13 cellular contexts compared by ENCODE assay signal in the genomic region with DNA sequence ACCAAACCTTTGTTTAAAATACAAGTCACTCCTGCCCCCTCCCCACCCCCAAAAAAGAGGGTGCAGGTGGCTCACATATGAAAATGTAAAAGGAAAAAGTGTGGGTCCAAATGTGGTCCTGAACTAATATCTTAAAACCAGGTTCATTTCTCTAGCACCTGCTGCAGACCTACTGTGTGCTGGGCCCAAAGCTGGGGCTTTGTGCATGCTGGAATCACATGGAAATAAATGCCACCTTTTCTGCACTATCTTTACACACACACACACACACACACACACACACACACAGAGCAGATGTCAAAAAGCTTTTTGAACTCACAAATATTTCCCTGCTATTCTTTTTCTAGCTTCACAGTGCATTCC. TPM values are rescaled to one million over a fixed set of nuclear protein-coding genes. Genes with fewer than 3 reads are reported as not detected.
A peak's percentile ranks its signal among the peaks of the same experiment; 100 is the strongest.
DNase-seq lines count a peak whose midpoint lies in the region; ATAC-seq and TF ChIP-seq lines count a peak whose summit lies in the region.
"Had no signal": no experiment of that assay in that cellular context is flagged by ENCODE, and none has a peak within 500 bp of the region (broad histone marks: within the 10 kb centered on the region; RNA-seq: fewer than 3 reads in every experiment).

No MANE protein-coding gene starts in this region.

- H3K36me3 Mint-ChIP-seq in Calu3 (ENCODE audit: insufficient read depth, unreplicated experiment) (peaks cover 26% of the 10 kb centered on the region), immature natural killer cell (peaks cover 0 to 5% (median 0%) of the 10 kb centered on the region in 3 donors)
- peaks cover 4% of the 10 kb centered on the region for H3K36me3 Mint-ChIP-seq in activated T-helper 2 cell treated with anti-CD3 and anti-CD28 coated beads, Interferon-gamma antibody, Interleukin-2, Interleukin-4, amounts not matched to agents 10 μg/mL and 5 μg/mL and 100 μg/mL, durations not matched to agents 14 hours and 24 hours and 36 hours (ENCODE audit: low read depth)
- H3K36me3 Mint-ChIP-seq: IgD-negative memory B cell had no signal

- H3K27ac Mint-ChIP-seq in Calu3 (ENCODE audit: unreplicated experiment) (no peak overlapping the region), immature natural killer cell (peak overlapping the region; percentile 23 to 95 (median 78))
- peak overlapping the region; percentile 96 for H3K27ac Mint-ChIP-seq in activated T-helper 2 cell treated with anti-CD3 and anti-CD28 coated beads, Interferon-gamma antibody, Interleukin-2, Interleukin-4, amounts not matched to agents 10 μg/mL and 5 μg/mL and 100 μg/mL, durations not matched to agents 14 hours and 24 hours and 36 hours

- no peaks in the 10 kb centered on the region for H3K9me3 Mint-ChIP-seq in Calu3 (ENCODE audit: low read depth, unreplicated experiment)
- H3K9me3 Mint-ChIP-seq in activated T-helper 2 cell treated with anti-CD3 and anti-CD28 coated beads, Interferon-gamma antibody, Interleukin-2, Interleukin-4, amounts not matched to agents 10 μg/mL and 5 μg/mL and 100 μg/mL, durations not matched to agents 14 hours and 24 hours and 36 hours = no peaks in the 10 kb centered on the region
- no peaks in the 10 kb centered on the region for H3K9me3 Mint-ChIP-seq in immature natural killer cell
- H3K9me3 Mint-ChIP-seq: IgD-negative memory B cell had no signal

- no peaks in the 10 kb centered on the region for H3K9me3 ChIP-seq in BLaER1 treated with 17β-estradiol and CSF1 and Interleukin-3, amounts not matched to agents 10 nM and 100 nM (replicated peaks in 1 of 11)
- H3K9me3 ChIP-seq in esophagus squamous epithelium (no peaks in the 10 kb centered on the region), transverse colon (no peaks in the 10 kb centered on the region)
- H3K9me3 ChIP-seq: prostate gland, tibial artery had no signal

- TF ChIP-seq POLR2A in esophagus squamous epithelium (IDR thresholded peaks at IDR 0.05) = no peak
- no peak for TF ChIP-seq POLR2A in transverse colon (IDR thresholded peaks at IDR 0.05)

- no peak overlapping the region for H3K27ac ChIP-seq in BLaER1 treated with 17β-estradiol and CSF1 and Interleukin-3, amounts not matched to agents 10 nM and 100 nM
- H3K27ac ChIP-seq in esophagus squamous epithelium = no peak overlapping the region
- H3K27ac ChIP-seq in transverse colon = no peak overlapping the region
- H3K27ac ChIP-seq: epithelial cell of prostate, prostate gland, tibial artery had no signal

- H3K4me1 Mint-ChIP-seq in Calu3 (ENCODE audit: low read depth, unreplicated experiment) (peaks cover 12% of the 10 kb centered on the region), immature natural killer cell (peaks cover 50 to 78% of the 10 kb centered on the region in 2 donors)
- peaks cover 28% of the 10 kb centered on the region for H3K4me1 Mint-ChIP-seq in activated T-helper 2 cell treated with anti-CD3 and anti-CD28 coated beads, Interferon-gamma antibody, Interleukin-2, Interleukin-4, amounts not matched to agents 10 μg/mL and 5 μg/mL and 100 μg/mL, durations not matched to agents 14 hours and 24 hours and 36 hours (ENCODE audit: low read depth)

- in situ Hi-C loops in transverse colon (cut with MboI; ENCODE audit: low pct_ligation_motif_present in 1 of 4, low pct_unique_long_range_greater_than_20kb in 1 of 4, low sequenced_read_pairs in 3 of 4) = no loop called here

- H3K36me3 ChIP-seq in BLaER1 treated with 17β-estradiol and CSF1 and Interleukin-3, amounts not matched to agents 10 nM and 100 nM = no peaks in the 10 kb centered on the region
- no peaks in the 10 kb centered on the region for H3K36me3 ChIP-seq in esophagus squamous epithelium
- H3K36me3 ChIP-seq in transverse colon = no peaks in the 10 kb centered on the region
- H3K36me3 ChIP-seq: prostate gland, tibial artery had no signal

- H3K4me2 ChIP-seq in BLaER1 treated with 17β-estradiol and CSF1 and Interleukin-3, amounts not matched to agents 10 nM and 100 nM = peak overlapping the region in 7 of 11 experiments; percentile 85 to 97 (median 95); a peak in 8 of 22 replicates

- H3K27me3 Mint-ChIP-seq in Calu3 (ENCODE audit: unreplicated experiment) (peaks cover 82% of the 10 kb centered on the region), immature natural killer cell (ENCODE audit: low read depth in 3 of 3) (peaks cover 10 to 21% (median 16%) of the 10 kb centered on the region in 3 donors)
- peaks cover 22% of the 10 kb centered on the region for H3K27me3 Mint-ChIP-seq in activated T-helper 2 cell treated with anti-CD3 and anti-CD28 coated beads, Interferon-gamma antibody, Interleukin-2, Interleukin-4, amounts not matched to agents 10 μg/mL and 5 μg/mL and 100 μg/mL, durations not matched to agents 14 hours and 24 hours and 36 hours (ENCODE audit: low read depth)

- no peak for DNase-seq in Calu3
- no peak for DNase-seq in activated T-helper 2 cell treated with anti-CD3 and anti-CD28 coated beads, Interferon-gamma antibody, Interleukin-2, Interleukin-4, amounts not matched to agents 10 μg/mL and 5 μg/mL and 100 μg/mL, durations not matched to agents 14 hours and 24 hours and 36 hours (ENCODE audit: low spot score)
- DNase-seq in immature natural killer cell = no peak
- no peak for DNase-seq in cortex of kidney (lab: John Stamatoyannopoulos, UW)
- DNase-seq in esophagus squamous epithelium (lab: John Stamatoyannopoulos, UW) = no peak
- no peak for DNase-seq in transverse colon
- DNase-seq: cerebellar nuclear complex had no signal

- H3K4me3 Mint-ChIP-seq in Calu3 (ENCODE audit: low read depth, unreplicated experiment) (peak overlapping the region; percentile 70), immature natural killer cell (peak overlapping the region; percentile 87 to 99 (median 87))
- peak overlapping the region; percentile 94 for H3K4me3 Mint-ChIP-seq in activated T-helper 2 cell treated with anti-CD3 and anti-CD28 coated beads, Interferon-gamma antibody, Interleukin-2, Interleukin-4, amounts not matched to agents 10 μg/mL and 5 μg/mL and 100 μg/mL, durations not matched to agents 14 hours and 24 hours and 36 hours (ENCODE audit: low read depth)

- no peak for TF ChIP-seq EP300 in transverse colon (IDR thresholded peaks at IDR 0.05; ENCODE audit: low read depth)

- H3K4me3 ChIP-seq in BLaER1 treated with 17β-estradiol and CSF1 and Interleukin-3, amounts not matched to agents 10 nM and 100 nM = peak overlapping the region in 3 of 10 experiments; percentile 69 to 77 (median 75); a peak in 2 of 20 replicates
- H3K4me3 ChIP-seq in esophagus squamous epithelium (no peak overlapping the region), transverse colon (no peak overlapping the region)

- peaks cover 64 to 98% (median 92%) of the 10 kb centered on the region in 11 experiments for H3K27me3 ChIP-seq in BLaER1 treated with 17β-estradiol and CSF1 and Interleukin-3, amounts not matched to agents 10 nM and 100 nM
- H3K27me3 ChIP-seq in esophagus squamous epithelium = peaks cover 0 to 81% (median 0%) of the 10 kb centered on the region in 4 donors
- peaks cover 50% of the 10 kb centered on the region for H3K27me3 ChIP-seq in transverse colon

- intact Hi-C loops in Calu3 (cut with micrococcal nuclease; ENCODE audit: unreplicated experiment) (loop anchor here (10.0 kb wide), 1 partner anchor 300 kb away; no protein-coding TSS in a partner anchor), esophagus squamous epithelium (cut with DNase I) (loop anchor here (10.0 kb wide), 1 partner anchor 1140 kb away; no protein-coding TSS in a partner anchor), transverse colon (cut with DNase I; ENCODE audit: low total_unique reads) (no loop called here)
- intact Hi-C loops in activated T-helper 2 cell treated with anti-CD3 and anti-CD28 coated beads, Interferon-gamma antibody, Interleukin-2, Interleukin-4, amounts not matched to agents 10 μg/mL and 5 μg/mL and 100 μg/mL, durations not matched to agents 14 hours and 24 hours and 36 hours (cut with micrococcal nuclease) = no loop called here

- peak overlapping the region in 1 of 11 experiments; percentile 83; a peak in 1 of 22 replicates for H3K9ac ChIP-seq in BLaER1 treated with 17β-estradiol and CSF1 and Interleukin-3, amounts not matched to agents 10 nM and 100 nM

- ATAC-seq in GM21576 (IDR thresholded peaks at IDR 0.05; ENCODE audit: unreplicated experiment) = no peak

- CTCF ChIA-PET in Calu3 (lab: Charles Lee) = interaction anchor here (0.6 to 1.9 kb wide), 5 partner anchors 12 to 235 kb away, joined by 3 to 13 read pairs (median 6); no protein-coding TSS in a partner anchor

- BruUV-seq in Calu3 (replicated peaks; lab: Mats Ljungman, UMichigan) = no TSS peak

- H3K4me1 ChIP-seq in BLaER1 treated with 17β-estradiol and CSF1 and Interleukin-3, amounts not matched to agents 10 nM and 100 nM = peaks cover 20 to 41% (median 33%) of the 10 kb centered on the region in 10 experiments
- peaks cover 20 to 49% (median 26%) of the 10 kb centered on the region in 3 donors for H3K4me1 ChIP-seq in esophagus squamous epithelium
- peaks cover 12 to 42% (median 36%) of the 10 kb centered on the region in 4 donors for H3K4me1 ChIP-seq in transverse colon

- TF ChIP-seq CTCF in Calu3 (IDR thresholded peaks at IDR 0.05; ENCODE audit: unreplicated experiment) (no peak), esophagus squamous epithelium (IDR thresholded peaks at IDR 0.05) (no peak), transverse colon (IDR thresholded peaks at IDR 0.05) (no peak)

- peaks cover 0 to 11% (median 4%) of the 10 kb centered on the region in 11 experiments; a peak in 7 of 22 replicates for H4K20me1 ChIP-seq in BLaER1 treated with 17β-estradiol and CSF1 and Interleukin-3, amounts not matched to agents 10 nM and 100 nM

RNA-seq across cellular contexts. Expression of a gene that starts 3.2 kb away (rescaled TPM):
- total RNA-seq in Calu3 (2022) = 0.24 and 0.59 TPM in 2 replicates
- total RNA-seq in activated T-helper 2 cell treated with anti-CD3 and anti-CD28 coated beads, Interferon-gamma antibody, Interleukin-2, Interleukin-4, amounts not matched to agents 10 μg/mL and 5 μg/mL and 100 μg/mL, durations not matched to agents 14 hours and 24 hours and 36 hours = 34.1 and 34.9 TPM in 2 replicates
- 1 to 10 TPM in 2 of 3 donors, under 1 TPM in 1; 0.75 to 3.1 (median 1.0) TPM for polyA plus RNA-seq in immature natural killer cell
- total RNA-seq in esophagus squamous epithelium = 10 to 100 TPM; 10.1 to 19.3 (median 12.9) TPM
- 1 to 10 TPM in 3 of 4 donors, under 1 TPM in 1; 0.37 to 4.8 (median 3.7) TPM for total RNA-seq in transverse colon

Comparison
In these comparisons a context has a peak if more than half of its experiments do, and no peak if none do; other contexts are left out.
1. intact Hi-C loops: an anchor here in Calu3 (10.0 kb wide) and esophagus squamous epithelium (10.0 kb wide); none called in activated T-helper 2 cell treated with anti-CD3 and anti-CD28 coated beads, Interferon-gamma antibody, Interleukin-2, Interleukin-4, amounts not matched to agents 10 μg/mL and 5 μg/mL and 100 μg/mL, durations not matched to agents 14 hours and 24 hours and 36 hours and transverse colon.